In the genomic region with DNA sequence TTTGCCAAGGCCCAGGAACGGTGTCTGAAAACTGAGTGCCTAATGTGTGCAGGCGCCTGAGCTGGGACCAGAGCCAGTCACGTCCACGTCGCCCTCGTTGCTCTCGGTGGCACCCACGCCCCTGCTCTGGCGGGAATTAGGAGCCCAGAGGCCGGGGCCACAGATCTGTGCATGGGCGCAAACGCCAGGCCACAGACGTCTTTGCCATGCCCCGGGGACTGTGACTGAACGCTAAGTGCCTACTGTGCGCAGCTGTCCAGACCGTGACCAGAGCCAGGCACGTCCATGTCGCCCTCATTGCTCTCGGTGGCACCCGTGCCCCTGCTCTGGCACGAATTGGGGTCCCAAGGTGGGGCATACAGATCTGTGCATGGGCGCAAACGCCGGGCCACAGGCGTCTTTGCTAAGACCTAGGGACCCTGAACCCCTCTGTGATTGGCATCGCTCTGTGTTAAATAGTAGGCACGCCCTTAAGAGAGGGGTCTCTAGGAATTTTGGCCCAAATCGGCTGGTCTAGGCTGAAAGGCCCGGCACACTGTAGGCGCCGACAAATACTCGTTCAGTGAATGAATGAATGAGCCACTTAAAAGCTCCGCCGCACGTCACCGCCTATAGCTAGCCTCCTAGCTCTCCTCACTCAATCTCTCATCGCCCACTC, we compare ENCODE assay signal across 8 cellular contexts. TPM values are rescaled to one million over a fixed set of nuclear protein-coding genes. Genes with fewer than 3 reads are reported as not detected.
DNase-seq lines count a peak whose midpoint lies in the region; ATAC-seq and TF ChIP-seq lines count a peak whose summit lies in the region.

No MANE protein-coding gene starts in this region.

- peaks cover 1% of the 10 kb centered on the region; the same call in 1 of the 2 replicates for H3K27me3 Mint-ChIP-seq in H9 (ENCODE audit: low read depth)
- H3K27me3 Mint-ChIP-seq in activated CD4-positive, alpha-beta T cell treated with anti-CD3 and anti-CD28 coated beads, Interleukin-2, amount 10 ng/mL, durations not matched to agents 24 days and 14 days, result no peaks in the 10 kb centered on the region

- peak overlapping the region; percentile 81 to 98 (median 89) for H3K4me3 ChIP-seq in skin epidermis

- peak in 1 of 2 donors; percentile 0 for ATAC-seq in left cardiac atrium

- peak overlapping the region; percentile 82 for H3K14ac ChIP-seq in H9 (ENCODE audit: insufficient read depth, low read length)

- no peak for TF ChIP-seq CTCF in H9 (conservative IDR thresholded peaks at IDR 0.05)

- H3K4me3 Mint-ChIP-seq in H9, result peak overlapping the region; percentile 72 to 86
- H3K4me3 Mint-ChIP-seq in activated CD4-positive, alpha-beta T cell treated with anti-CD3 and anti-CD28 coated beads, Interleukin-2, amount 10 ng/mL, durations not matched to agents 24 days and 14 days, result peak overlapping the region; percentile 84

- no peak overlapping the region for H2BK20ac ChIP-seq in H9 (ENCODE audit: low read depth, low read length, poor library complexity, severe bottlenecking)

- in situ Hi-C loops in KBM-7 (cut with MboI; ENCODE audit: low pct_unique_long_range_greater_than_20kb, low sequenced_read_pairs), result no loop called here

- peaks cover 0 to 2% (median 0%) of the 10 kb centered on the region in 3 experiments; a peak in 2 of 7 replicates for H3K36me3 Mint-ChIP-seq in H9 (ENCODE audit: insufficient read depth in 1 of 3, low read depth in 3 of 3)
- H3K36me3 Mint-ChIP-seq in activated CD4-positive, alpha-beta T cell treated with anti-CD3 and anti-CD28 coated beads, Interleukin-2, amount 10 ng/mL, durations not matched to agents 24 days and 14 days (ENCODE audit: low read depth), result peaks cover 3% of the 10 kb centered on the region

- H2BK15ac ChIP-seq in H9 (ENCODE audit: low read depth, low read length), result no peak overlapping the region

- H3K9me3 ChIP-seq in H9 (ENCODE audit: control insufficient read depth, low read depth, low read length), result no peaks in the 10 kb centered on the region

- peaks cover 20% of the 10 kb centered on the region; the same call in 1 of the 2 replicates for H3K79me2 ChIP-seq in H9 (ENCODE audit: insufficient read depth, low read length)

- no peak overlapping the region for H4K8ac ChIP-seq in H9 (replicated peaks; ENCODE audit: insufficient read length, low read depth, low read length)

- H2BK12ac ChIP-seq in H9 (ENCODE audit: insufficient read length, low read depth, low read length), result peak overlapping the region; percentile 30

- H3K4me1 Mint-ChIP-seq in H9, result peaks cover 31 to 42% of the 10 kb centered on the region in 2 experiments
- H3K4me1 Mint-ChIP-seq in activated CD4-positive, alpha-beta T cell treated with anti-CD3 and anti-CD28 coated beads, Interleukin-2, amount 10 ng/mL, durations not matched to agents 24 days and 14 days, result peaks cover 12% of the 10 kb centered on the region

- H3K27me3 ChIP-seq in H9 (ENCODE audit: insufficient read depth, low read length), result no peaks in the 10 kb centered on the region

- H3K9me3 Mint-ChIP-seq in H9, result no peaks in the 10 kb centered on the region
- H3K9me3 Mint-ChIP-seq in activated CD4-positive, alpha-beta T cell treated with anti-CD3 and anti-CD28 coated beads, Interleukin-2, amount 10 ng/mL, durations not matched to agents 24 days and 14 days, result no peaks in the 10 kb centered on the region

- H2BK120ac ChIP-seq in H9 (ENCODE audit: low read depth, low read length, poor library complexity, severe bottlenecking), result peak overlapping the region; percentile 82

- H3T11ph ChIP-seq in H9 (ENCODE audit: low read length), result no peak overlapping the region

- H2AFZ ChIP-seq in H9 (ENCODE audit: low read length), result no peak overlapping the region

- no peak overlapping the region for H2BK5ac ChIP-seq in H9 (ENCODE audit: insufficient read length, low read length)

- no peak overlapping the region for H3K56ac ChIP-seq in H9 (ENCODE audit: insufficient read length, low read depth, low read length)

- H3K27ac Mint-ChIP-seq in H9, result peak overlapping the region; percentile 89 to 96 (median 95); a peak in 6 of 7 replicates
- peak overlapping the region; percentile 94 for H3K27ac Mint-ChIP-seq in activated CD4-positive, alpha-beta T cell treated with anti-CD3 and anti-CD28 coated beads, Interleukin-2, amount 10 ng/mL, durations not matched to agents 24 days and 14 days

- peak overlapping the region; percentile 16 for H3K4ac ChIP-seq in H9 (ENCODE audit: low read depth, low read length)

- H3K4me2 ChIP-seq in H9 (ENCODE audit: insufficient read depth, insufficient read length, low read length), result peak overlapping the region; percentile 42

- no CpG with 5 or more reads among the region's 38 CpGs for WGBS in H9 (ENCODE audit: extremely low coverage, insufficient read length, low lambda C conversion rate)

- peaks cover 12% of the 10 kb centered on the region for H3K23me2 ChIP-seq in H9 (ENCODE audit: insufficient read length, low read depth, low read length, poor library complexity, severe bottlenecking)

- H4K20me1 ChIP-seq in H9 (ENCODE audit: control insufficient read depth, insufficient read depth, insufficient read length), result no peaks in the 10 kb centered on the region

- H3K9ac ChIP-seq in H9 (ENCODE audit: extremely low read depth, insufficient read length, low read length), result peak overlapping the region; percentile 67

- H4K5ac ChIP-seq in H9 (ENCODE audit: insufficient read length, low read depth, low read length), result peak overlapping the region; percentile 4

- H3K18ac ChIP-seq in H9 (ENCODE audit: insufficient read length, low read depth, low read length), result peak overlapping the region; percentile 49

- peak overlapping the region; percentile 80 for H4K91ac ChIP-seq in H9 (ENCODE audit: insufficient read length, low read depth, low read length)

- intact Hi-C loops in activated CD4-positive, alpha-beta T cell treated with anti-CD3 and anti-CD28 coated beads, Interleukin-2, amount 10 ng/mL, durations not matched to agents 24 days and 14 days (cut with micrococcal nuclease), result loop anchor here (1.0 to 10.0 kb wide), 7 partner anchors 9 to 479 kb away; a partner anchor contains a TSS
- intact Hi-C loops in left cardiac atrium (cut with DNase I), result no loop called here

- no peaks in the 10 kb centered on the region for H3K4me1 ChIP-seq in H9 (ENCODE audit: insufficient read depth, low read length)

- DNase-seq in H9 (no peak), left cardiac atrium (peak; percentile 58), DMS153 (lab: John Stamatoyannopoulos, UW) (no peak), NCI-H345 treated with DMSO at 0.1 percent for 48 hours (lab: John Stamatoyannopoulos, UW; ENCODE audit: unreplicated experiment) (no peak), pons (ENCODE audit: low spot score) (no peak), KBM-7 (no peak)
- no peak for DNase-seq in activated CD4-positive, alpha-beta T cell treated with anti-CD3 and anti-CD28 coated beads, Interleukin-2, amount 10 ng/mL, durations not matched to agents 24 days and 14 days

- H3K23ac ChIP-seq in H9 (ENCODE audit: insufficient read length, low read depth, low read length), result no peak overlapping the region

- peaks cover 7% of the 10 kb centered on the region for H3K79me1 ChIP-seq in H9 (ENCODE audit: insufficient read depth, low read depth, low read length, poor library complexity, severe bottlenecking)

- H3K27ac ChIP-seq in H9 (ENCODE audit: insufficient read length, low read depth, low read length) (peak overlapping the region; percentile 58), skin epidermis (peak overlapping the region in 20 of 21 experiments; percentile 72 to 98 (median 90))

- no peak overlapping the region for H2AK5ac ChIP-seq in H9 (ENCODE audit: insufficient read length, low read length)

RNA-seq across cellular contexts. Expression of a gene that starts 0.8 kb away (rescaled TPM):
- total RNA-seq in H9 (2021) (80.9 and 81.7 TPM in 2 replicates), left cardiac atrium (10 to 100 TPM; 19.6 to 20.0 TPM)
- total RNA-seq in activated CD4-positive, alpha-beta T cell treated with anti-CD3 and anti-CD28 coated beads, Interleukin-2, amount 10 ng/mL, durations not matched to agents 24 days and 14 days, result 17.2 and 20.5 TPM in 2 replicates

RNA-seq across cellular contexts. Expression of a gene that starts 9.1 kb away (rescaled TPM):
- total RNA-seq in H9 (2021), result 91.6 and 93.9 TPM in 2 replicates
- 103 and 108 TPM in 2 replicates for total RNA-seq in activated CD4-positive, alpha-beta T cell treated with anti-CD3 and anti-CD28 coated beads, Interleukin-2, amount 10 ng/mL, durations not matched to agents 24 days and 14 days
- 10 to 100 TPM; 33.1 to 44.6 TPM for total RNA-seq in left cardiac atrium

RNA-seq across cellular contexts. Expression of a gene that starts 59.4 kb away (rescaled TPM):
- total RNA-seq in H9 (2021) (1.4 and 2.0 TPM in 2 replicates), left cardiac atrium (under 1 TPM in 1 of 2 donors, not detected in 1; 0.10 TPM)
- total RNA-seq in activated CD4-positive, alpha-beta T cell treated with anti-CD3 and anti-CD28 coated beads, Interleukin-2, amount 10 ng/mL, durations not matched to agents 24 days and 14 days, result not detected in 2 replicates
